ENCODE assay signal across 13 cellular contexts in the genomic region with DNA sequence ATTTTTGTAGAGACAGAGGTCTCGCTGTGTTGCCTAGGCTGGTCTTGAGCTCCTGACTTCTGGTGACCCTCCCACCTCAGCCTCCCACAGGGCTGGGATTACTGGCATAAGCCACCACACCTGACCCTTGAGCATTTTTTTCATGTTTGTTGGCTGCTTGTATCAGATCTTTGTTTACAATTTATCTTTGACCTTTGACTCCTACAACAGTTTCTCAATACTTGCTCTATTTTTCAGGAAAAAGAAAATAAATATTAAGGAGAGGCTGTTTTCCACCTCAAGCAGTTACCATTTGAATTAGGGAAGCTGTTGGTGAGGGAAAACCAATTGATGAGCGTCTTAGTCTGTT. TPM values are rescaled to one million over a fixed set of nuclear protein-coding genes. Genes with fewer than 3 reads are reported as not detected.
A peak's percentile ranks its signal among the peaks of the same experiment; 100 is the strongest.
DNase-seq lines count a peak whose midpoint lies in the region; ATAC-seq, FAIRE-seq and TF ChIP-seq lines count a peak whose summit lies in the region.
"Had no signal": no experiment of that assay in that cellular context is flagged by ENCODE, and none has a peak within 500 bp of the region (broad histone marks: within the 10 kb centered on the region; RNA-seq: fewer than 3 reads in every experiment).

No MANE protein-coding gene starts in this region.

- H3K9me3 ChIP-seq in K562 (replicated peaks; ENCODE audit: control insufficient read depth, insufficient read depth, low read depth, low read length) (no peaks in the 10 kb centered on the region), HepG2 (ENCODE audit: low read length) (no peaks in the 10 kb centered on the region), OCI-LY7 (ENCODE audit: low read length) (no peaks in the 10 kb centered on the region)
- H3K9me3 ChIP-seq: SK-N-SH had no signal

- H2AFZ ChIP-seq in K562 (ENCODE audit: low read depth, low read length) (no peak overlapping the region), HepG2 (ENCODE audit: low read length) (no peak overlapping the region), OCI-LY7 (ENCODE audit: low read length) (no peak overlapping the region)

- peak overlapping the region; percentile 41; the same call in 1 of the 3 replicates for H3K27ac ChIP-seq in K562 (ENCODE audit: extremely low read depth, low read depth, low read length)
- H3K27ac ChIP-seq in HepG2 (ENCODE audit: extremely low read length, insufficient read depth, low read length) = peak overlapping the region; percentile 45
- H3K27ac ChIP-seq in OCI-LY7 (ENCODE audit: low read depth, low read length, poor library complexity, severe bottlenecking) = no peak overlapping the region

- TF ChIP-seq CTCF in K562 (IDR thresholded peaks at IDR 0.05 in 2 of 3, conservative IDR thresholded peaks at IDR 0.05 in 1 of 3; ENCODE audit: insufficient read depth in 2 of 3, low read depth in 1 of 3, low read length in 3 of 3) (no peak), HepG2 (CRISPR knock-in tag; IDR thresholded peaks at IDR 0.05) (no peak), OCI-LY7 (conservative IDR thresholded peaks at IDR 0.05; ENCODE audit: low read length) (no peak)

- H3K9me3 Mint-ChIP-seq in IgD-negative memory B cell = no peaks in the 10 kb centered on the region
- H3K9me3 Mint-ChIP-seq in activated CD8-positive, alpha-beta memory T cell treated with anti-CD3 and anti-CD28 coated beads, Interleukin-2, amount 10 ng/mL, durations not matched to agents 7 days and 5 days (ENCODE audit: low read depth) = no peaks in the 10 kb centered on the region

- FAIRE-seq in K562 (lab: Jason Lieb, UNC) (no peak), HepG2 (lab: Jason Lieb, UNC) (peak; percentile 86)

- no peak for TF ChIP-seq RAD21 in K562 (CRISPR knock-in tag; conservative IDR thresholded peaks at IDR 0.05 in 1 of 2, IDR thresholded peaks at IDR 0.05 in 1 of 2)
- TF ChIP-seq RAD21 in HepG2 (CRISPR knock-in tag; IDR thresholded peaks at IDR 0.05) = no peak

- no peaks in the 10 kb centered on the region for H3K9me1 ChIP-seq in K562 (ENCODE audit: control insufficient read depth, insufficient read depth, low read length)

- H3K4me1 ChIP-seq in K562 (replicated peaks in 1 of 2; ENCODE audit: control insufficient read depth in 2 of 2, insufficient read depth in 2 of 2, low read length in 2 of 2) (peaks cover 5 to 16% of the 10 kb centered on the region in 2 experiments; a peak in 4 of 5 replicates), HepG2 (ENCODE audit: insufficient read depth, low read length) (peaks cover 93% of the 10 kb centered on the region), OCI-LY7 (ENCODE audit: insufficient read depth, low read length, poor library complexity, severe bottlenecking) (no peaks in the 10 kb centered on the region)

- peaks cover 2% of the 10 kb centered on the region for H3K36me3 Mint-ChIP-seq in IgD-negative memory B cell
- peaks cover 29% of the 10 kb centered on the region for H3K36me3 Mint-ChIP-seq in activated CD8-positive, alpha-beta memory T cell treated with anti-CD3 and anti-CD28 coated beads, Interleukin-2, amount 10 ng/mL, durations not matched to agents 7 days and 5 days

- H3K4me1 Mint-ChIP-seq in IgD-negative memory B cell = peaks cover 9 to 23% (median 16%) of the 10 kb centered on the region in 3 donors
- H3K4me1 Mint-ChIP-seq in activated CD8-positive, alpha-beta memory T cell treated with anti-CD3 and anti-CD28 coated beads, Interleukin-2, amount 10 ng/mL, durations not matched to agents 7 days and 5 days = peaks cover 9% of the 10 kb centered on the region

- ATAC-seq in K562 = no peak
- peak; percentile 58 for ATAC-seq in HepG2
- ATAC-seq in HG02870 (IDR thresholded peaks at IDR 0.05; ENCODE audit: unreplicated experiment) = no peak
- ATAC-seq in activated CD8-positive, alpha-beta memory T cell treated with anti-CD3 and anti-CD28 coated beads, Interleukin-2, amount 10 ng/mL, durations not matched to agents 7 days and 5 days = no peak
- ATAC-seq: Panc1 had no signal

- TF ChIP-seq POLR2A in K562 (conservative IDR thresholded peaks at IDR 0.05) (no peak), HepG2 (IDR thresholded peaks at IDR 0.05; ENCODE audit: insufficient read depth in 1 of 2, low read depth in 2 of 2, low read length in 2 of 2) (no peak)

- no peaks in the 10 kb centered on the region for H3K27me3 Mint-ChIP-seq in IgD-negative memory B cell
- H3K27me3 Mint-ChIP-seq in activated CD8-positive, alpha-beta memory T cell treated with anti-CD3 and anti-CD28 coated beads, Interleukin-2, amount 10 ng/mL, durations not matched to agents 7 days and 5 days = no peaks in the 10 kb centered on the region

- H3K79me2 ChIP-seq in K562 (ENCODE audit: control insufficient read depth, insufficient read depth, low read length) (peaks cover 24% of the 10 kb centered on the region), HepG2 (ENCODE audit: insufficient read depth, low read length) (peaks cover 17% of the 10 kb centered on the region), OCI-LY7 (ENCODE audit: insufficient read depth, low read depth, low read length) (no peaks in the 10 kb centered on the region)

- POLR2A ChIA-PET in K562 (lab: Yijun Ruan, JAX) (interaction anchor here (0.8 to 1.2 kb wide), 4 partner anchors 8 to 45 kb away, joined by 3 to 5 read pairs (median 4); partner anchors contain the start of gene LIMD1), HepG2 (lab: Yijun Ruan, JAX) (interaction anchor here (0.6 to 1.3 kb wide), 3 partner anchors 8 to 44 kb away, joined by 3 to 4 read pairs (median 4); partner anchors contain the start of gene LIMD1), OCI-LY7 (lab: Charles Lee) (interaction anchor here (0.7 to 1.2 kb wide), 2 partner anchors 15 to 26 kb away, joined by 3 to 4 read pairs; no protein-coding TSS in a partner anchor)

- BruUV-seq in K562 (replicated peaks; lab: Mats Ljungman, UMichigan) = no TSS peak
- no TSS peak for BruUV-seq in HepG2 (replicated peaks; lab: Mats Ljungman, UMichigan)
- no TSS peak for BruUV-seq in OCI-LY7 (replicated peaks; lab: Mats Ljungman, UMichigan)

- intact Hi-C loops in K562 (cut with micrococcal nuclease) (no loop called here), HepG2 (cut with micrococcal nuclease; ENCODE audit: unreplicated experiment) (no loop called here), cardiac septum (cut with DNase I) (no loop called here), OCI-LY7 (cut with micrococcal nuclease; ENCODE audit: unreplicated experiment) (no loop called here)

- H3K4me3 Mint-ChIP-seq in IgD-negative memory B cell = no peak overlapping the region
- no peak overlapping the region for H3K4me3 Mint-ChIP-seq in activated CD8-positive, alpha-beta memory T cell treated with anti-CD3 and anti-CD28 coated beads, Interleukin-2, amount 10 ng/mL, durations not matched to agents 7 days and 5 days

- peak overlapping the region in 2 of 3 donors; percentile 43 to 53 for H3K27ac Mint-ChIP-seq in IgD-negative memory B cell
- no peak overlapping the region for H3K27ac Mint-ChIP-seq in activated CD8-positive, alpha-beta memory T cell treated with anti-CD3 and anti-CD28 coated beads, Interleukin-2, amount 10 ng/mL, durations not matched to agents 7 days and 5 days

- H4K20me1 ChIP-seq in K562 (replicated peaks; ENCODE audit: control insufficient read depth, insufficient read depth, low read length) = no peaks in the 10 kb centered on the region
- H4K20me1 ChIP-seq in HepG2 (ENCODE audit: insufficient read depth, low read length) = no peaks in the 10 kb centered on the region
- H4K20me1 ChIP-seq in OCI-LY7 (ENCODE audit: insufficient read depth, low read length) = no peaks in the 10 kb centered on the region

- H3K27me3 ChIP-seq in K562 (ENCODE audit: control insufficient read depth in 2 of 2, insufficient read depth in 2 of 2, low read length in 2 of 2) = no peaks in the 10 kb centered on the region
- no peaks in the 10 kb centered on the region for H3K27me3 ChIP-seq in HepG2 (ENCODE audit: control insufficient read depth in 1 of 2, insufficient read depth in 2 of 2, low read length in 2 of 2)

- H3K9me2 ChIP-seq in OCI-LY7 (ENCODE audit: insufficient read depth, low read length) = no peaks in the 10 kb centered on the region
- H3K9me2 ChIP-seq: SK-N-SH had no signal

- H3K4me3 ChIP-seq in K562 = no peak overlapping the region
- no peak overlapping the region for H3K4me3 ChIP-seq in HepG2 (replicated peaks in 1 of 3; ENCODE audit: insufficient read depth in 1 of 3, low read depth in 2 of 3, low read length in 3 of 3)
- no peak overlapping the region for H3K4me3 ChIP-seq in OCI-LY7 (ENCODE audit: low read depth, low read length, poor library complexity, severe bottlenecking)

- H3K36me3 ChIP-seq in K562 (ENCODE audit: control insufficient read depth, insufficient read depth, low read length) (peaks cover 34% of the 10 kb centered on the region; the same call in 2 of the 3 replicates), HepG2 (replicated peaks in 1 of 2; ENCODE audit: control insufficient read depth in 1 of 2, insufficient read depth in 2 of 2, low read length in 2 of 2) (peaks cover 4 to 16% of the 10 kb centered on the region in 2 experiments; a peak in 3 of 5 replicates), OCI-LY7 (ENCODE audit: insufficient read depth, low read length) (no peaks in the 10 kb centered on the region)

- no peak for DNase-seq in K562 (ENCODE audit: extremely low read depth in 1 of 4, low spot score in 3 of 4)
- peak; percentile 82 for DNase-seq in HepG2 (ENCODE audit: low spot score)
- DNase-seq in activated CD8-positive, alpha-beta memory T cell treated with anti-CD3 and anti-CD28 coated beads, Interleukin-2, amount 10 ng/mL, durations not matched to agents 7 days and 5 days = no peak
- DNase-seq in cardiac septum (ENCODE audit: low spot score) = no peak
- no peak for DNase-seq in OCI-LY7 (ENCODE audit: low spot score)
- DNase-seq: H7, NCI-H1694 treated with DMSO at 0.1 percent for 48 hours, NCI-H69, Right ventricle myocardium superior, SK-N-SH had no signal

- CTCF ChIA-PET in K562 (lab: Yijun Ruan, JAX; ENCODE audit: low intra/inter-chr PET ratio) (no interaction called here), HepG2 (lab: Yijun Ruan, JAX; ENCODE audit: low intra/inter-chr PET ratio, low total read pairs) (interaction anchor here (1.4 kb wide), 1 partner anchor 18 kb away, joined by 3 read pairs; no protein-coding TSS in a partner anchor), OCI-LY7 (lab: Charles Lee; ENCODE audit: unreplicated experiment) (no interaction called here)
- CTCF ChIA-PET in activated CD8-positive, alpha-beta memory T cell treated with anti-CD3 and anti-CD28 coated beads, Interleukin-2, amount 10 ng/mL, durations not matched to agents 7 days and 5 days (lab: Charles Lee) = interaction anchor here (0.7 to 1.4 kb wide), 3 partner anchors 15 to 21 kb away, joined by 3 to 5 read pairs (median 3); no protein-coding TSS in a partner anchor

- 87% methylated on average over 2 of the region's 2 CpGs for WGBS in K562 (ENCODE audit: insufficient coverage, low coverage, missing lambda C conversion rate)
- 38% methylated on average over 2 of the region's 2 CpGs for WGBS in HepG2 (ENCODE audit: low lambda C conversion rate)

- no peak overlapping the region for H3K9ac ChIP-seq in K562 (ENCODE audit: insufficient read depth in 1 of 2, low read depth in 2 of 2, low read length in 2 of 2)
- no peak overlapping the region for H3K9ac ChIP-seq in HepG2 (ENCODE audit: insufficient read depth, low read depth, low read length)
- H3K9ac ChIP-seq: SK-N-SH had no signal

- in situ Hi-C loops in K562 (cut with MboI) (no loop called here), HepG2 (cut with HindIII; ENCODE audit: extremely low pct_ligation_motif_present, low pct_unique_long_range_greater_than_20kb) (no loop called here)

- TF ChIP-seq EP300 in K562 (IDR thresholded peaks at IDR 0.05; ENCODE audit: low read length) (no peak), HepG2 (IDR thresholded peaks at IDR 0.05; ENCODE audit: low read depth in 2 of 2, low read length in 2 of 2) (peak; percentile 53 to 76; a peak in 3 of 4 replicates), HepG2 (CRISPR knock-in tag; IDR thresholded peaks at IDR 0.05; ENCODE audit: borderline replicate concordance) (peak; percentile 62; the same call in 1 of the 2 replicates)

- no peak overlapping the region for H3K4me2 ChIP-seq in K562 (ENCODE audit: insufficient read depth, low read length)
- H3K4me2 ChIP-seq in HepG2 (ENCODE audit: low read depth, low read length) = peak overlapping the region; percentile 42
- H3K4me2 ChIP-seq in OCI-LY7 (ENCODE audit: low read length) = no peak overlapping the region
- H3K4me2 ChIP-seq: SK-N-SH had no signal

RNA-seq across cellular contexts. Expression of gene LIMD1, which starts 44.5 kb away (rescaled TPM):
- polyA plus RNA-seq in IgD-negative memory B cell = 23.0 TPM
- total RNA-seq in K562 (2011; cell fraction: chromatin; rRNA removed; ENCODE audit: low replicate concordance) = 68.0 and 142 TPM in 2 replicates
- 68.2 and 70.8 TPM in 2 replicates for total RNA-seq in K562 (2011; cell fraction: nucleolus; rRNA removed)
- total RNA-seq in K562 (2011; cell fraction: nucleoplasm; rRNA removed) = 73.4 and 82.1 TPM in 2 replicates
- total RNA-seq in K562 (2014; rRNA removed) = 12.4 and 19.0 TPM in 2 replicates
- 12.9 and 15.4 TPM in 2 replicates for total RNA-seq in K562 (2014; rRNA removed; fragmentation: Illumina TruSeq; extraction: Trizol)
- 15.8 and 17.7 TPM in 2 replicates for total RNA-seq in K562 (2015; rRNA removed; fragmentation: Illumina TruSeq; extraction: Trizol)
- total RNA-seq in K562 (2021) = 31.2 and 34.5 TPM in 2 replicates
- 21.2 and 25.8 TPM in 2 replicates for polyA plus RNA-seq in K562 (2011; rRNA removed)
- polyA plus RNA-seq in K562 (2011; cell fraction: cytosol; rRNA removed) = 17.5 and 23.9 TPM in 2 replicates
- 64.7 and 116 TPM in 2 replicates for polyA plus RNA-seq in K562 (2011; cell fraction: nucleus; rRNA removed)
- polyA plus RNA-seq in K562 (2012) = 16.4 and 17.1 TPM in 2 replicates
- 15.7 and 16.9 TPM in 2 replicates for polyA plus RNA-seq in K562 (2014; fragmentation: Illumina TruSeq; extraction: Trizol)
- 1 to 10 TPM; 1.3 to 1.4 TPM for polyA plus RNA-seq in K562 (2014; fragmentation: Nextera tagmentation; extraction: Ambion mirVana)
- polyA plus RNA-seq in K562 (2014; rRNA removed) = 15.6 and 17.5 TPM in 2 replicates
- 20.8 and 31.8 TPM in 2 replicates for polyA minus RNA-seq in K562 (2011; rRNA and poly(A)+ RNA removed)
- polyA minus RNA-seq in K562 (2011; cell fraction: cytosol; rRNA and poly(A)+ RNA removed) = 22.5 and 23.9 TPM in 2 replicates
- 27.7 and 31.9 TPM in 2 replicates for polyA minus RNA-seq in K562 (2011; cell fraction: nucleus; rRNA and poly(A)+ RNA removed)
- total RNA-seq in HepG2 (2016; rRNA removed; fragmentation: Illumina TruSeq; extraction: Trizol) = 11.1 and 13.0 TPM in 2 replicates
- 1.4 and 1.5 TPM in 2 replicates for total RNA-seq in HepG2 (2016; cell fraction: cytosol; rRNA removed; fragmentation: Illumina TruSeq; extraction: Trizol; ENCODE audit: low read depth)
- 9.8 and 12.1 TPM in 2 replicates for total RNA-seq in HepG2 (2016; cell fraction: insoluble cytoplasmic fraction; rRNA removed; fragmentation: Illumina TruSeq; extraction: Trizol)
- total RNA-seq in HepG2 (2016; cell fraction: membrane; rRNA removed; fragmentation: Illumina TruSeq; extraction: Trizol) = 5.3 and 6.4 TPM in 2 replicates
- total RNA-seq in HepG2 (2016; cell fraction: nucleus; rRNA removed; fragmentation: Illumina TruSeq; extraction: Trizol) = 11.9 and 15.6 TPM in 2 replicates
- 16.4 and 18.7 TPM in 2 replicates for polyA plus RNA-seq in HepG2 (2011; rRNA removed)
- 7.1 and 7.2 TPM in 2 replicates for polyA plus RNA-seq in HepG2 (2011; cell fraction: cytosol; rRNA removed)
- polyA plus RNA-seq in HepG2 (2011; cell fraction: nucleus; rRNA removed) = 42.2 and 53.6 TPM in 2 replicates
- 4.4 and 6.9 TPM in 2 replicates for polyA plus RNA-seq in HepG2 (2012)
- 0.43 and 0.62 TPM in 2 replicates for polyA plus RNA-seq in HepG2 (2016; cell fraction: cytosol; fragmentation: Illumina TruSeq; extraction: Trizol; ENCODE audit: low read depth)
- polyA plus RNA-seq in HepG2 (2016; cell fraction: insoluble cytoplasmic fraction; fragmentation: Illumina TruSeq; extraction: Trizol; ENCODE audit: low read depth) = 5.8 and 6.2 TPM in 2 replicates
- 1.7 TPM in 2 replicates for polyA plus RNA-seq in HepG2 (2016; cell fraction: membrane; fragmentation: Illumina TruSeq; extraction: Trizol; ENCODE audit: low read depth)
- 17.4 and 18.9 TPM in 2 replicates for polyA plus RNA-seq in HepG2 (2016; cell fraction: nucleus; fragmentation: Illumina TruSeq; extraction: Trizol; ENCODE audit: insufficient read depth, low read depth)
- polyA minus RNA-seq in HepG2 (2011; rRNA and poly(A)+ RNA removed; ENCODE audit: low replicate concordance) = 55.2 and 75.7 TPM in 2 replicates
- 11.3 and 16.1 TPM in 2 replicates for polyA minus RNA-seq in HepG2 (2011; cell fraction: cytosol; rRNA and poly(A)+ RNA removed)
- 27.0 and 32.6 TPM in 2 replicates for polyA minus RNA-seq in HepG2 (2011; cell fraction: nucleus; rRNA and poly(A)+ RNA removed)
- total RNA-seq in activated CD8-positive, alpha-beta memory T cell treated with anti-CD3 and anti-CD28 coated beads, Interleukin-2, amount 10 ng/mL, durations not matched to agents 7 days and 5 days = 10 to 100 TPM; 47.7 to 65.2 TPM
- total RNA-seq in cardiac septum = 30.5 TPM
- 8.6 and 11.0 TPM in 2 replicates for total RNA-seq in OCI-LY7 (2014; rRNA removed; shearing (Covaris generic))
- 12.4 and 15.5 TPM in 2 replicates for total RNA-seq in OCI-LY7 (2022)

RNA-seq across cellular contexts. Expression of gene SACM1L, which starts 50.2 kb away (rescaled TPM):
- polyA plus RNA-seq in IgD-negative memory B cell (14.9 TPM), K562 (2011; rRNA removed) (56.6 and 67.2 TPM in 2 replicates), K562 (2014; fragmentation: Illumina TruSeq; extraction: Trizol) (45.3 and 50.4 TPM in 2 replicates), K562 (2014; fragmentation: Nextera tagmentation; extraction: Ambion mirVana) (10 to 100 TPM; 33.0 to 50.4 TPM), K562 (2014; rRNA removed) (40.3 and 43.5 TPM in 2 replicates), HepG2 (2011; rRNA removed) (12.0 and 15.1 TPM in 2 replicates)
- total RNA-seq in K562 (2011; cell fraction: chromatin; rRNA removed; ENCODE audit: low replicate concordance) = 66.1 and 180 TPM in 2 replicates
- total RNA-seq in K562 (2011; cell fraction: nucleolus; rRNA removed) = 30.4 and 44.0 TPM in 2 replicates
- 88.9 and 111 TPM in 2 replicates for total RNA-seq in K562 (2011; cell fraction: nucleoplasm; rRNA removed)
- total RNA-seq in K562 (2014; rRNA removed) (25.7 and 29.6 TPM in 2 replicates), K562 (2014; rRNA removed; fragmentation: Illumina TruSeq; extraction: Trizol) (37.4 and 41.8 TPM in 2 replicates), K562 (2015; rRNA removed; fragmentation: Illumina TruSeq; extraction: Trizol) (32.8 and 39.3 TPM in 2 replicates), K562 (2021) (51.2 and 52.7 TPM in 2 replicates), HepG2 (2016; rRNA removed; fragmentation: Illumina TruSeq; extraction: Trizol) (27.8 and 37.4 TPM in 2 replicates), cardiac septum (29.6 TPM), OCI-LY7 (2022) (54.9 and 59.4 TPM in 2 replicates)
- polyA plus RNA-seq in K562 (2011; cell fraction: cytosol; rRNA removed) = 7.9 and 21.0 TPM in 2 replicates
- polyA plus RNA-seq in K562 (2011; cell fraction: nucleus; rRNA removed) = 48.2 and 64.0 TPM in 2 replicates
- polyA plus RNA-seq in K562 (2012) = 38.5 and 66.8 TPM in 2 replicates
- polyA minus RNA-seq in K562 (2011; rRNA and poly(A)+ RNA removed) = 66.2 and 77.8 TPM in 2 replicates
- polyA minus RNA-seq in K562 (2011; cell fraction: cytosol; rRNA and poly(A)+ RNA removed) = 36.9 and 46.6 TPM in 2 replicates
- 47.9 and 88.0 TPM in 2 replicates for polyA minus RNA-seq in K562 (2011; cell fraction: nucleus; rRNA and poly(A)+ RNA removed)
- 4.8 and 5.9 TPM in 2 replicates for total RNA-seq in HepG2 (2016; cell fraction: cytosol; rRNA removed; fragmentation: Illumina TruSeq; extraction: Trizol; ENCODE audit: low read depth)
- 27.1 and 39.1 TPM in 2 replicates for total RNA-seq in HepG2 (2016; cell fraction: insoluble cytoplasmic fraction; rRNA removed; fragmentation: Illumina TruSeq; extraction: Trizol)
- total RNA-seq in HepG2 (2016; cell fraction: membrane; rRNA removed; fragmentation: Illumina TruSeq; extraction: Trizol) = 9.6 and 11.6 TPM in 2 replicates
- 42.5 and 44.3 TPM in 2 replicates for total RNA-seq in HepG2 (2016; cell fraction: nucleus; rRNA removed; fragmentation: Illumina TruSeq; extraction: Trizol)
- polyA plus RNA-seq in HepG2 (2011; cell fraction: cytosol; rRNA removed) = 3.8 and 6.6 TPM in 2 replicates
- polyA plus RNA-seq in HepG2 (2011; cell fraction: nucleus; rRNA removed) = 12.4 and 14.3 TPM in 2 replicates
- 16.5 and 20.6 TPM in 2 replicates for polyA plus RNA-seq in HepG2 (2012)
- 1.5 and 1.7 TPM in 2 replicates for polyA plus RNA-seq in HepG2 (2016; cell fraction: cytosol; fragmentation: Illumina TruSeq; extraction: Trizol; ENCODE audit: low read depth)
- polyA plus RNA-seq in HepG2 (2016; cell fraction: insoluble cytoplasmic fraction; fragmentation: Illumina TruSeq; extraction: Trizol; ENCODE audit: low read depth) = 32.9 and 37.8 TPM in 2 replicates
- polyA plus RNA-seq in HepG2 (2016; cell fraction: membrane; fragmentation: Illumina TruSeq; extraction: Trizol; ENCODE audit: low read depth) = 4.5 and 5.1 TPM in 2 replicates
- 52.6 and 65.8 TPM in 2 replicates for polyA plus RNA-seq in HepG2 (2016; cell fraction: nucleus; fragmentation: Illumina TruSeq; extraction: Trizol; ENCODE audit: insufficient read depth, low read depth)
- polyA minus RNA-seq in HepG2 (2011; rRNA and poly(A)+ RNA removed; ENCODE audit: low replicate concordance) = 11.2 and 34.4 TPM in 2 replicates
- 13.3 and 19.4 TPM in 2 replicates for polyA minus RNA-seq in HepG2 (2011; cell fraction: cytosol; rRNA and poly(A)+ RNA removed)
- polyA minus RNA-seq in HepG2 (2011; cell fraction: nucleus; rRNA and poly(A)+ RNA removed) = 57.6 and 62.6 TPM in 2 replicates
- 10 to 100 TPM; 71.6 to 88.7 TPM for total RNA-seq in activated CD8-positive, alpha-beta memory T cell treated with anti-CD3 and anti-CD28 coated beads, Interleukin-2, amount 10 ng/mL, durations not matched to agents 7 days and 5 days
- 35.5 and 35.9 TPM in 2 replicates for total RNA-seq in OCI-LY7 (2014; rRNA removed; shearing (Covaris generic))

Comparison
In these comparisons a context has a peak if more than half of its experiments do, and no peak if none do; other contexts are left out.
1. CTCF ChIA-PET loops: an anchor here in HepG2 (1.4 kb wide) and activated CD8-positive, alpha-beta memory T cell treated with anti-CD3 and anti-CD28 coated beads, Interleukin-2, amount 10 ng/mL, durations not matched to agents 7 days and 5 days (0.7 to 1.4 kb wide); none called in K562 and OCI-LY7.